In genomic region chr10:130985158-130985753, GRCh38 we compare ENCODE assay signal across 17 cellular contexts.
"Had no signal": no experiment of that assay in that cellular context is flagged by ENCODE, and none has a peak within 500 bp of the region (broad histone marks: within the 10 kb centered on the region; RNA-seq: fewer than 3 reads in every experiment).

No MANE protein-coding gene starts in this region.

- H3K27me3 ChIP-seq: hepatocyte, neural progenitor cell, sigmoid colon, transverse colon, upper lobe of right lung, uterus had no signal

- H3K9me3 ChIP-seq: gastroesophageal sphincter, sigmoid colon, upper lobe of right lung, uterus had no signal

- H3K4me3 ChIP-seq: gastroesophageal sphincter, heart left ventricle, hepatocyte, neural progenitor cell, sigmoid colon, transverse colon, upper lobe of right lung, uterus had no signal

- H3K36me3 ChIP-seq: gastroesophageal sphincter, heart left ventricle, neural progenitor cell, sigmoid colon, transverse colon, upper lobe of right lung, uterus had no signal

- DNase-seq: cerebellar nuclear complex; cortex of kidney; effector CD4-positive, alpha-beta T cell; foreskin fibroblast; heart left ventricle; kidney; right cardiac atrium; sigmoid colon; stimulated activated CD4-positive, alpha-beta T cell treated with anti-CD3 and anti-CD28 coated beads, Interleukin-4, amount 100 ng/mL, for 4 hours; stimulated activated naive B cell treated with anti-CD40 and anti-IgM and Interleukin-4, amounts not matched to agents 10 μg/mL and 1 μg/mL and 100 μg/mL, for 72 hours; transverse colon; uterus had no signal

- H3K79me2 ChIP-seq: hepatocyte, parathyroid adenoma had no signal

- H3K4me2 ChIP-seq: hepatocyte, neural progenitor cell had no signal

- H3K4me1 ChIP-seq: gastroesophageal sphincter, heart left ventricle, neural progenitor cell, parathyroid adenoma, sigmoid colon, transverse colon, upper lobe of right lung, uterus had no signal

- H3K27ac ChIP-seq: gastroesophageal sphincter, heart left ventricle, hepatocyte, neural progenitor cell, parathyroid adenoma, sigmoid colon, transverse colon, upper lobe of right lung, uterus had no signal

- H3K9ac ChIP-seq: neural progenitor cell, parathyroid adenoma had no signal
